11 cellular contexts compared by ENCODE assay signal in genomic region chr12:2804390-2805145, GRCh38. TPM values are rescaled to one million over a fixed set of nuclear protein-coding genes. Genes with fewer than 3 reads are reported as not detected.
DNase-seq lines count a peak whose midpoint lies in the region; ATAC-seq and TF ChIP-seq lines count a peak whose summit lies in the region.
"Had no signal": no experiment of that assay in that cellular context is flagged by ENCODE, and none has a peak within 500 bp of the region (broad histone marks: within the 10 kb centered on the region; RNA-seq: fewer than 3 reads in every experiment).

No MANE protein-coding gene starts in this region.

- H3K4me3 Mint-ChIP-seq in activated CD4-positive, alpha-beta T cell treated with anti-CD3 and anti-CD28 coated beads, Interleukin-2, amount 10 ng/mL, durations not matched to agents 7 days and 5 days = no peak overlapping the region
- H3K4me3 Mint-ChIP-seq in effector memory CD8-positive, alpha-beta T cell = no peak overlapping the region
- H3K4me3 Mint-ChIP-seq: CD14-positive monocyte; T-helper 1 cell treated with Interleukin-12 subunit alpha and Interleukin-12 subunit beta and Interleukin-4 antibody, amounts not matched to agents 30 μg/mL and 1 μg/mL, for 36 hours had no signal

- in situ Hi-C loops in astrocyte of the cerebellum (cut with HindIII; ENCODE audit: low sequenced_read_pairs) = no loop called here

- peaks cover 0 to 62% of the 10 kb centered on the region in 2 donors for H3K36me3 ChIP-seq in gastroesophageal sphincter

- H3K27me3 ChIP-seq in gastroesophageal sphincter = no peaks in the 10 kb centered on the region

- no peaks in the 10 kb centered on the region for H3K9me3 ChIP-seq in gastroesophageal sphincter

- POLR2A ChIA-PET in activated CD4-positive, alpha-beta T cell treated with anti-CD3 and anti-CD28 coated beads, Interleukin-2, amount 10 ng/mL, durations not matched to agents 7 days and 5 days (lab: Charles Lee) = no interaction called here

- no peak for DNase-seq in activated CD4-positive, alpha-beta T cell treated with anti-CD3 and anti-CD28 coated beads, Interleukin-2, amount 10 ng/mL, durations not matched to agents 7 days and 5 days
- no peak for DNase-seq in activated CD4-positive, alpha-beta T cell treated with anti-CD3 and anti-CD28 coated beads for 1 hour
- DNase-seq in astrocyte of the cerebellum (ENCODE audit: low read depth) (peak; percentile 60), hippocampal formation (lab: John Stamatoyannopoulos, UW) (peak; percentile 6 to 12), substantia nigra (lab: John Stamatoyannopoulos, UW) (peak in 32 of 49 donors; percentile 2 to 87 (median 30))
- no peak for DNase-seq in effector memory CD8-positive, alpha-beta T cell
- DNase-seq in effector CD8-positive, alpha-beta T cell (lab: John Stamatoyannopoulos, UW) = no peak

- TF ChIP-seq CTCF in astrocyte of the cerebellum (IDR thresholded peaks at IDR 0.05; ENCODE audit: low read depth, low read length, missing control alignments) (no peak), gastroesophageal sphincter (IDR thresholded peaks at IDR 0.05) (no peak)

- peaks cover 37% of the 10 kb centered on the region for H3K36me3 Mint-ChIP-seq in activated CD4-positive, alpha-beta T cell treated with anti-CD3 and anti-CD28 coated beads, Interleukin-2, amount 10 ng/mL, durations not matched to agents 7 days and 5 days (ENCODE audit: low read depth)
- H3K36me3 Mint-ChIP-seq in effector memory CD8-positive, alpha-beta T cell (ENCODE audit: insufficient read depth) = peaks cover 44% of the 10 kb centered on the region

- no peak for ATAC-seq in gastroesophageal sphincter
- ATAC-seq in effector memory CD8-positive, alpha-beta T cell (replicated peaks) = no peak

- H3K4me3 ChIP-seq in astrocyte of the cerebellum (ENCODE audit: low read depth, low read length) (no peak overlapping the region), gastroesophageal sphincter (no peak overlapping the region)

- TF ChIP-seq EP300 in gastroesophageal sphincter (IDR thresholded peaks at IDR 0.05) = no peak

- CTCF ChIA-PET in activated CD4-positive, alpha-beta T cell treated with anti-CD3 and anti-CD28 coated beads, Interleukin-2, amount 10 ng/mL, durations not matched to agents 7 days and 5 days (lab: Charles Lee) = interaction anchor here (0.9 kb wide), 1 partner anchor 8 kb away, joined by 3 read pairs; no protein-coding TSS in a partner anchor

- no peak for TF ChIP-seq POLR2A in gastroesophageal sphincter (IDR thresholded peaks at IDR 0.05)

- no peaks in the 10 kb centered on the region for H3K9me3 Mint-ChIP-seq in activated CD4-positive, alpha-beta T cell treated with anti-CD3 and anti-CD28 coated beads, Interleukin-2, amount 10 ng/mL, durations not matched to agents 7 days and 5 days
- no peaks in the 10 kb centered on the region for H3K9me3 Mint-ChIP-seq in effector memory CD8-positive, alpha-beta T cell
- H3K9me3 Mint-ChIP-seq: CD14-positive monocyte; T-helper 1 cell treated with Interleukin-12 subunit alpha and Interleukin-12 subunit beta and Interleukin-4 antibody, amounts not matched to agents 30 μg/mL and 1 μg/mL, for 36 hours had no signal

- no peak overlapping the region for H3K27ac ChIP-seq in substantia nigra (ENCODE audit: low read depth, low read length, poor library complexity, severe bottlenecking)
- peak overlapping the region in 2 of 4 donors; percentile 25 for H3K27ac ChIP-seq in gastroesophageal sphincter

- H3K4me1 Mint-ChIP-seq in activated CD4-positive, alpha-beta T cell treated with anti-CD3 and anti-CD28 coated beads, Interleukin-2, amount 10 ng/mL, durations not matched to agents 7 days and 5 days = peaks cover 2% of the 10 kb centered on the region
- H3K4me1 Mint-ChIP-seq in effector memory CD8-positive, alpha-beta T cell (ENCODE audit: low read depth in 2 of 2) = no peaks in the 10 kb centered on the region

- H3K27me3 Mint-ChIP-seq in activated CD4-positive, alpha-beta T cell treated with anti-CD3 and anti-CD28 coated beads, Interleukin-2, amount 10 ng/mL, durations not matched to agents 7 days and 5 days = no peaks in the 10 kb centered on the region
- H3K27me3 Mint-ChIP-seq in effector memory CD8-positive, alpha-beta T cell = no peaks in the 10 kb centered on the region

- peaks cover 0 to 41% (median 0%) of the 10 kb centered on the region in 3 donors for H3K4me1 ChIP-seq in gastroesophageal sphincter

- H3K27ac Mint-ChIP-seq in activated CD4-positive, alpha-beta T cell treated with anti-CD3 and anti-CD28 coated beads, Interleukin-2, amount 10 ng/mL, durations not matched to agents 7 days and 5 days = peak overlapping the region; percentile 0
- H3K27ac Mint-ChIP-seq in effector memory CD8-positive, alpha-beta T cell = peak overlapping the region in 1 of 2 donors; percentile 29
- H3K27ac Mint-ChIP-seq: CD14-positive monocyte; T-helper 1 cell treated with Interleukin-12 subunit alpha and Interleukin-12 subunit beta and Interleukin-4 antibody, amounts not matched to agents 30 μg/mL and 1 μg/mL, for 36 hours had no signal

- WGBS in gastroesophageal sphincter (ENCODE audit: low coverage in 1 of 2), 2 donors = 20 to 25% methylated on average over 1 to 4 of the region's 5 CpGs

RNA-seq across cellular contexts. Expression of gene ITFG2, which starts 7.9 kb away (rescaled TPM):
- total RNA-seq in activated CD4-positive, alpha-beta T cell treated with anti-CD3 and anti-CD28 coated beads, Interleukin-2, amount 10 ng/mL, durations not matched to agents 7 days and 5 days = 10 to 100 TPM; 43.5 to 48.2 TPM
- total RNA-seq in gastroesophageal sphincter = 10 to 100 TPM; 11.9 to 29.0 (median 22.1) TPM

RNA-seq across cellular contexts. Expression of gene FKBP4, which starts 9.8 kb away (rescaled TPM):
- 10 to 100 TPM; 47.2 to 68.2 TPM for total RNA-seq in activated CD4-positive, alpha-beta T cell treated with anti-CD3 and anti-CD28 coated beads, Interleukin-2, amount 10 ng/mL, durations not matched to agents 7 days and 5 days
- 10 to 100 TPM; 34.7 to 47.0 (median 41.1) TPM for total RNA-seq in gastroesophageal sphincter

RNA-seq across cellular contexts. Expression of gene NRIP2, which starts 30.3 kb away (rescaled TPM):
- not detected for total RNA-seq in activated CD4-positive, alpha-beta T cell treated with anti-CD3 and anti-CD28 coated beads, Interleukin-2, amount 10 ng/mL, durations not matched to agents 7 days and 5 days
- 1 to 10 TPM; 1.4 to 5.7 (median 1.9) TPM for total RNA-seq in gastroesophageal sphincter

RNA-seq across cellular contexts. Expression of gene TEX52, which starts 52.3 kb away (rescaled TPM):
- total RNA-seq in activated CD4-positive, alpha-beta T cell treated with anti-CD3 and anti-CD28 coated beads, Interleukin-2, amount 10 ng/mL, durations not matched to agents 7 days and 5 days = under 1 TPM; 0.29 to 0.35 TPM
- total RNA-seq in gastroesophageal sphincter = not detected
- total RNA-seq: urinary bladder had no signal

Comparison
In these comparisons a context has a peak if more than half of its experiments do, and no peak if none do; other contexts are left out.
1. DNase-seq: peak in astrocyte of the cerebellum (single experiment), hippocampal formation (2 of 2) and substantia nigra (32 of 49); none in activated CD4-positive, alpha-beta T cell treated with anti-CD3 and anti-CD28 coated beads, Interleukin-2, amount 10 ng/mL, durations not matched to agents 7 days and 5 days (single experiment), activated CD4-positive, alpha-beta T cell treated with anti-CD3 and anti-CD28 coated beads for 1 hour (single experiment), effector memory CD8-positive, alpha-beta T cell (0 of 3) and effector CD8-positive, alpha-beta T cell (single experiment).